ENCODE assay signal across 1 cellular context in the genomic region with DNA sequence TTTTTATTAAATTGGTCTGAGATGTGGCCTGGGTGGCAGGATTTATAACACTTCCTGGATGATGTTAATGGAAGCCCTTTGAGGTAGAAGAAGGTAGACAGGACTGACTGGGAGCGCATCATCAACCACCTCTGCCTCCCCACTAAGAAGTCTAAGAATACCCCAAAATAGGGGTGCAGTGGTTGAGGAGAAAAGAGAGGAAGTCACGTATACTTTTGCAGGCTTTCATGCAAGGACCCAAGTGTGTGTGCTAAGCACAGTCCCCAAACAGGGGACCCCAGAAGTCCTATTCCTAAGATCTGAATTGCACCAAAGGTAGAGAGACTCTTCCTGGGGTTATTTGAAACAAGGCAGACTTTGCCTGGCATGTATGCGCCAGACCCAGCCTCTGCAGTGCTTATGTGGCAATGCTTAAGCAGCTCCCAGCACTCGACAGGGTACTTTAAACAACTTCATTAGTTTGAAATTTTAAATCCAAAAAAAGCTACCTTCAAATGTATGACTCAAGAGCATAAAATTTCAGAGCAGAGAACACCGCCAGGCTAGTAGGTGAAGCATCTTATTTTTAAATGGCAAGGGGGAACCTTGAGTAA.
TF ChIP-seq lines count a peak whose summit lies in the region.

No MANE protein-coding gene starts in this region.

TF ChIP-seq in GM12878, 131 proteins besides CTCF, POLR2A, EP300 and RAD21:
- TF ChIP-seq FOS (IDR thresholded peaks at IDR 0.05; ENCODE audit: borderline replicate concordance, extremely low read depth, insufficient read length) (no peak), SPI1 (IDR thresholded peaks at IDR 0.05; ENCODE audit: borderline replicate concordance, insufficient read depth, low read depth, low read length) (peak; percentile 29; the same call in 1 of the 2 replicates), ZZZ3 (IDR thresholded peaks at IDR 0.05; ENCODE audit: control insufficient read depth, insufficient read length, low read depth) (no peak), JUND (IDR thresholded peaks at IDR 0.05; ENCODE audit: low read depth, low read length) (no peak)
